In the genomic region with DNA sequence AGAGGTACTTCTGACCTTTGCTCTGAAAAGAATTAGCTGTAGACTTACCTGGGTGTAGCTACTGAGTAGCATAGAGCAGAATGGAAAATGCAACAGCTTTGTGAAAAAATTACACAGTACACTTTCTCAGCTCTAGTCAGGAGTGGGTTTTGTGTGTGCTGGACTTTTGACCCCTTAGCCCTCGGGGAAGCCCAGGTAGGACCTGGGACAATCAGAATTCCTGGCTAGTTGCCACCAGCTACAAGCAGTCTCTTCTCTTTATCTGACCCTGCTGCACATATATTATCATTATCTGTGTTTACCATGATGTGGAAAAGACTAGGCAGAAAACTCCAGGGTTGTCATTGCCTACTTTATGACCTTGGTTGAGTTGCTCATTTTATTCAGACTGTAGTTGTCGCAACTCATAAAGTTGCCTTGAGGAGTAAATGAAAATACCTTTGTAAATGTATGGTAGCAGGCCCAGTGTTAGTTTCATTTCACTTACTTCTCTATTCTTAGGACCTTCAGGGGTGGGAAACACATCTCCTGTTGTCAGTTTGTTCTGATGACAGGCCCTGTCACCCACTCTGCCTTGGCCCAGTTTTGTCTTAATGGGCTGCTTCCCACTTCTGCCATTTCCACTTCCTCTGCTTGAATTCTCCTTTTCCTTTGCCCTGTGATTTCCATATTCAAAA, we compare ENCODE assay signal across 1 cellular context.
TF ChIP-seq lines count a peak whose summit lies in the region.

No MANE protein-coding gene starts in this region.

TF ChIP-seq in K562, 482 proteins besides CTCF, POLR2A, EP300 and RAD21 (continued from another document and continues in another):
- TF ChIP-seq, protein P1, sequence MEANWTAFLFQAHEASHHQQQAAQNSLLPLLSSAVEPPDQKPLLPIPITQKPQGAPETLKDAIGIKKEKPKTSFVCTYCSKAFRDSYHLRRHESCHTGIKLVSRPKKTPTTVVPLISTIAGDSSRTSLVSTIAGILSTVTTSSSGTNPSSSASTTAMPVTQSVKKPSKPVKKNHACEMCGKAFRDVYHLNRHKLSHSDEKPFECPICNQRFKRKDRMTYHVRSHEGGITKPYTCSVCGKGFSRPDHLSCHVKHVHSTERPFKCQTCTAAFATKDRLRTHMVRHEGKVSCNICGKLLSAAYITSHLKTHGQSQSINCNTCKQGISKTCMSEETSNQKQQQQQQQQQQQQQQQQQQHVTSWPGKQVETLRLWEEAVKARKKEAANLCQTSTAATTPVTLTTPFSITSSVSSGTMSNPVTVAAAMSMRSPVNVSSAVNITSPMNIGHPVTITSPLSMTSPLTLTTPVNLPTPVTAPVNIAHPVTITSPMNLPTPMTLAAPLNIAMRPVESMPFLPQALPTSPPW (CRISPR knock-in tag; IDR thresholded peaks at IDR 0.05): peak; percentile 15; the same call in 1 of the 2 replicates
- TF ChIP-seq TRIM28 (IDR thresholded peaks at IDR 0.05): no peak
- TF ChIP-seq ZKSCAN3 (CRISPR knock-in tag; IDR thresholded peaks at IDR 0.05): no peak
- TF ChIP-seq NEUROD1 (IDR thresholded peaks at IDR 0.05; ENCODE audit: borderline replicate concordance, low read depth, low read length, partially characterized antibody): no peak
- TF ChIP-seq, protein P2, sequence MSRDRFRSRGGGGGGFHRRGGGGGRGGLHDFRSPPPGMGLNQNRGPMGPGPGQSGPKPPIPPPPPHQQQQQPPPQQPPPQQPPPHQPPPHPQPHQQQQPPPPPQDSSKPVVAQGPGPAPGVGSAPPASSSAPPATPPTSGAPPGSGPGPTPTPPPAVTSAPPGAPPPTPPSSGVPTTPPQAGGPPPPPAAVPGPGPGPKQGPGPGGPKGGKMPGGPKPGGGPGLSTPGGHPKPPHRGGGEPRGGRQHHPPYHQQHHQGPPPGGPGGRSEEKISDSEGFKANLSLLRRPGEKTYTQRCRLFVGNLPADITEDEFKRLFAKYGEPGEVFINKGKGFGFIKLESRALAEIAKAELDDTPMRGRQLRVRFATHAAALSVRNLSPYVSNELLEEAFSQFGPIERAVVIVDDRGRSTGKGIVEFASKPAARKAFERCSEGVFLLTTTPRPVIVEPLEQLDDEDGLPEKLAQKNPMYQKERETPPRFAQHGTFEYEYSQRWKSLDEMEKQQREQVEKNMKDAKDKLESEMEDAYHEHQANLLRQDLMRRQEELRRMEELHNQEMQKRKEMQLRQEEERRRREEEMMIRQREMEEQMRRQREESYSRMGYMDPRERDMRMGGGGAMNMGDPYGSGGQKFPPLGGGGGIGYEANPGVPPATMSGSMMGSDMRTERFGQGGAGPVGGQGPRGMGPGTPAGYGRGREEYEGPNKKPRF (IDR thresholded peaks at IDR 0.05; ENCODE audit: low read depth, low read length): no peak
- peak in 1 of 2 experiments; percentile 54; a peak in 1 of 4 replicates for TF ChIP-seq TBL1XR1 (IDR thresholded peaks at IDR 0.05; ENCODE audit: low read length in 2 of 2)
- peak; percentile 60; the same call in 1 of the 2 replicates for TF ChIP-seq HDAC2 (IDR thresholded peaks at IDR 0.05)
- TF ChIP-seq MTA2 (IDR thresholded peaks at IDR 0.05; ENCODE audit: low read depth): peak; percentile 31; the same call in 1 of the 2 replicates
- no peak for TF ChIP-seq NR2C2 (CRISPR knock-in tag; IDR thresholded peaks at IDR 0.05)
- TF ChIP-seq NR2C2 (tag; IDR thresholded peaks at IDR 0.05): 0 out of 2 replicates have a peak, but pooled peaks have one; percentile 18
- TF ChIP-seq, protein P3, sequence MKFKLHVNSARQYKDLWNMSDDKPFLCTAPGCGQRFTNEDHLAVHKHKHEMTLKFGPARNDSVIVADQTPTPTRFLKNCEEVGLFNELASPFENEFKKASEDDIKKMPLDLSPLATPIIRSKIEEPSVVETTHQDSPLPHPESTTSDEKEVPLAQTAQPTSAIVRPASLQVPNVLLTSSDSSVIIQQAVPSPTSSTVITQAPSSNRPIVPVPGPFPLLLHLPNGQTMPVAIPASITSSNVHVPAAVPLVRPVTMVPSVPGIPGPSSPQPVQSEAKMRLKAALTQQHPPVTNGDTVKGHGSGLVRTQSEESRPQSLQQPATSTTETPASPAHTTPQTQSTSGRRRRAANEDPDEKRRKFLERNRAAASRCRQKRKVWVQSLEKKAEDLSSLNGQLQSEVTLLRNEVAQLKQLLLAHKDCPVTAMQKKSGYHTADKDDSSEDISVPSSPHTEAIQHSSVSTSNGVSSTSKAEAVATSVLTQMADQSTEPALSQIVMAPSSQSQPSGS (CRISPR knock-in tag; IDR thresholded peaks at IDR 0.05): no peak
- no peak for TF ChIP-seq MTA3 (IDR thresholded peaks at IDR 0.05; ENCODE audit: borderline replicate concordance)
- no peak for TF ChIP-seq FOXA1 (IDR thresholded peaks at IDR 0.05; ENCODE audit: borderline replicate concordance)
- no peak for TF ChIP-seq THRAP3 (IDR thresholded peaks at IDR 0.05; ENCODE audit: borderline replicate concordance)
- TF ChIP-seq ZNF699 (CRISPR knock-in tag; IDR thresholded peaks at IDR 0.05; ENCODE audit: insufficient replicate concordance): no peak
- TF ChIP-seq, protein P4, sequence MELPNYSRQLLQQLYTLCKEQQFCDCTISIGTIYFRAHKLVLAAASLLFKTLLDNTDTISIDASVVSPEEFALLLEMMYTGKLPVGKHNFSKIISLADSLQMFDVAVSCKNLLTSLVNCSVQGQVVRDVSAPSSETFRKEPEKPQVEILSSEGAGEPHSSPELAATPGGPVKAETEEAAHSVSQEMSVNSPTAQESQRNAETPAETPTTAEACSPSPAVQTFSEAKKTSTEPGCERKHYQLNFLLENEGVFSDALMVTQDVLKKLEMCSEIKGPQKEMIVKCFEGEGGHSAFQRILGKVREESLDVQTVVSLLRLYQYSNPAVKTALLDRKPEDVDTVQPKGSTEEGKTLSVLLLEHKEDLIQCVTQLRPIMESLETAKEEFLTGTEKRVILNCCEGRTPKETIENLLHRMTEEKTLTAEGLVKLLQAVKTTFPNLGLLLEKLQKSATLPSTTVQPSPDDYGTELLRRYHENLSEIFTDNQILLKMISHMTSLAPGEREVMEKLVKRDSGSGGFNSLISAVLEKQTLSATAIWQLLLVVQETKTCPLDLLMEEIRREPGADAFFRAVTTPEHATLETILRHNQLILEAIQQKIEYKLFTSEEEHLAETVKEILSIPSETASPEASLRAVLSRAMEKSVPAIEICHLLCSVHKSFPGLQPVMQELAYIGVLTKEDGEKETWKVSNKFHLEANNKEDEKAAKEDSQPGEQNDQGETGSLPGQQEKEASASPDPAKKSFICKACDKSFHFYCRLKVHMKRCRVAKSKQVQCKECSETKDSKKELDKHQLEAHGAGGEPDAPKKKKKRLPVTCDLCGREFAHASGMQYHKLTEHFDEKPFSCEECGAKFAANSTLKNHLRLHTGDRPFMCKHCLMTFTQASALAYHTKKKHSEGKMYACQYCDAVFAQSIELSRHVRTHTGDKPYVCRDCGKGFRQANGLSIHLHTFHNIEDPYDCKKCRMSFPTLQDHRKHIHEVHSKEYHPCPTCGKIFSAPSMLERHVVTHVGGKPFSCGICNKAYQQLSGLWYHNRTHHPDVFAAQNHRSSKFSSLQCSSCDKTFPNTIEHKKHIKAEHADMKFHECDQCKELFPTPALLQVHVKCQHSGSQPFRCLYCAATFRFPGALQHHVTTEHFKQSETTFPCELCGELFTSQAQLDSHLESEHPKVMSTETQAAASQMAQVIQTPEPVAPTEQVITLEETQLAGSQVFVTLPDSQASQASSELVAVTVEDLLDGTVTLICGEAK (IDR thresholded peaks at IDR 0.05): peak; percentile 56
- TF ChIP-seq, protein P4 (CRISPR knock-in tag; IDR thresholded peaks at IDR 0.05): no peak
- TF ChIP-seq, protein P5, sequence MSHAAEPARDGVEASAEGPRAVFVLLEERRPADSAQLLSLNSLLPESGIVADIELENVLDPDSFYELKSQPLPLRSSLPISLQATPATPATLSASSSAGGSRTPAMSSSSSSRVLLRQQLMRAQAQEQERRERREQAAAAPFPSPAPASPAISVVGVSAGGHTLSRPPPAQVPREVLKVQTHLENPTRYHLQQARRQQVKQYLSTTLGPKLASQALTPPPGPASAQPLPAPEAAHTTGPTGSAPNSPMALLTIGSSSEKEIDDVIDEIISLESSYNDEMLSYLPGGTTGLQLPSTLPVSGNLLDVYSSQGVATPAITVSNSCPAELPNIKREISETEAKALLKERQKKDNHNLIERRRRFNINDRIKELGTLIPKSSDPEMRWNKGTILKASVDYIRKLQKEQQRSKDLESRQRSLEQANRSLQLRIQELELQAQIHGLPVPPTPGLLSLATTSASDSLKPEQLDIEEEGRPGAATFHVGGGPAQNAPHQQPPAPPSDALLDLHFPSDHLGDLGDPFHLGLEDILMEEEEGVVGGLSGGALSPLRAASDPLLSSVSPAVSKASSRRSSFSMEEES (CRISPR knock-in tag; IDR thresholded peaks at IDR 0.05): no peak
- peak; percentile 37; the same call in 1 of the 2 replicates for TF ChIP-seq LEF1 (IDR thresholded peaks at IDR 0.05)
- no peak for TF ChIP-seq NRF1 (conservative IDR thresholded peaks at IDR 0.05 in 1 of 2, IDR thresholded peaks at IDR 0.05 in 1 of 2)
- peak; percentile 45; the same call in 1 of the 2 replicates for TF ChIP-seq PML (IDR thresholded peaks at IDR 0.05; ENCODE audit: low read length)
- TF ChIP-seq ZSCAN32 (CRISPR knock-in tag; IDR thresholded peaks at IDR 0.05): no peak
- TF ChIP-seq, protein P6, sequence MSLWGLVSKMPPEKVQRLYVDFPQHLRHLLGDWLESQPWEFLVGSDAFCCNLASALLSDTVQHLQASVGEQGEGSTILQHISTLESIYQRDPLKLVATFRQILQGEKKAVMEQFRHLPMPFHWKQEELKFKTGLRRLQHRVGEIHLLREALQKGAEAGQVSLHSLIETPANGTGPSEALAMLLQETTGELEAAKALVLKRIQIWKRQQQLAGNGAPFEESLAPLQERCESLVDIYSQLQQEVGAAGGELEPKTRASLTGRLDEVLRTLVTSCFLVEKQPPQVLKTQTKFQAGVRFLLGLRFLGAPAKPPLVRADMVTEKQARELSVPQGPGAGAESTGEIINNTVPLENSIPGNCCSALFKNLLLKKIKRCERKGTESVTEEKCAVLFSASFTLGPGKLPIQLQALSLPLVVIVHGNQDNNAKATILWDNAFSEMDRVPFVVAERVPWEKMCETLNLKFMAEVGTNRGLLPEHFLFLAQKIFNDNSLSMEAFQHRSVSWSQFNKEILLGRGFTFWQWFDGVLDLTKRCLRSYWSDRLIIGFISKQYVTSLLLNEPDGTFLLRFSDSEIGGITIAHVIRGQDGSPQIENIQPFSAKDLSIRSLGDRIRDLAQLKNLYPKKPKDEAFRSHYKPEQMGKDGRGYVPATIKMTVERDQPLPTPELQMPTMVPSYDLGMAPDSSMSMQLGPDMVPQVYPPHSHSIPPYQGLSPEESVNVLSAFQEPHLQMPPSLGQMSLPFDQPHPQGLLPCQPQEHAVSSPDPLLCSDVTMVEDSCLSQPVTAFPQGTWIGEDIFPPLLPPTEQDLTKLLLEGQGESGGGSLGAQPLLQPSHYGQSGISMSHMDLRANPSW (CRISPR knock-in tag; IDR thresholded peaks at IDR 0.05): no peak
- TF ChIP-seq CBX5 (IDR thresholded peaks at IDR 0.05; ENCODE audit: borderline replicate concordance, low read depth): no peak
- peak; percentile 72 for TF ChIP-seq TAL1 (IDR thresholded peaks at IDR 0.05)
- peak; percentile 61 for TF ChIP-seq FOSL1 (tag; conservative IDR thresholded peaks at IDR 0.05)
- TF ChIP-seq CXXC5 (CRISPR knock-in tag; IDR thresholded peaks at IDR 0.05): peak; percentile 22; the same call in 1 of the 2 replicates
- peak; percentile 67 for TF ChIP-seq CBFA2T2 (conservative IDR thresholded peaks at IDR 0.05)
- no peak for TF ChIP-seq SRF (CRISPR knock-in tag; IDR thresholded peaks at IDR 0.05)
- no peak for TF ChIP-seq GATAD2B (IDR thresholded peaks at IDR 0.05; ENCODE audit: borderline replicate concordance)
- no peak for TF ChIP-seq DIDO1 (tag; IDR thresholded peaks at IDR 0.05; ENCODE audit: low read depth)
- TF ChIP-seq RNF2 (IDR thresholded peaks at IDR 0.05): peak; percentile 19; the same call in 1 of the 2 replicates
- TF ChIP-seq, protein P7, sequence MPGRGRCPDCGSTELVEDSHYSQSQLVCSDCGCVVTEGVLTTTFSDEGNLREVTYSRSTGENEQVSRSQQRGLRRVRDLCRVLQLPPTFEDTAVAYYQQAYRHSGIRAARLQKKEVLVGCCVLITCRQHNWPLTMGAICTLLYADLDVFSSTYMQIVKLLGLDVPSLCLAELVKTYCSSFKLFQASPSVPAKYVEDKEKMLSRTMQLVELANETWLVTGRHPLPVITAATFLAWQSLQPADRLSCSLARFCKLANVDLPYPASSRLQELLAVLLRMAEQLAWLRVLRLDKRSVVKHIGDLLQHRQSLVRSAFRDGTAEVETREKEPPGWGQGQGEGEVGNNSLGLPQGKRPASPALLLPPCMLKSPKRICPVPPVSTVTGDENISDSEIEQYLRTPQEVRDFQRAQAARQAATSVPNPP (IDR thresholded peaks at IDR 0.05; ENCODE audit: borderline replicate concordance, insufficient read depth, insufficient read length): no peak
- TF ChIP-seq ESRRA (IDR thresholded peaks at IDR 0.05; ENCODE audit: borderline replicate concordance, low read depth): peak; percentile 88
- peak; percentile 25; the same call in 1 of the 2 replicates for TF ChIP-seq EHMT2 (IDR thresholded peaks at IDR 0.05)
- 0 out of 4 replicates have a peak, but pooled peaks of 1 of the 2 experiments have one; percentile 16 for TF ChIP-seq TEAD1 (CRISPR knock-in tag; IDR thresholded peaks at IDR 0.05)
